ENCODE assay signal across 21 cellular contexts in the genomic region with DNA sequence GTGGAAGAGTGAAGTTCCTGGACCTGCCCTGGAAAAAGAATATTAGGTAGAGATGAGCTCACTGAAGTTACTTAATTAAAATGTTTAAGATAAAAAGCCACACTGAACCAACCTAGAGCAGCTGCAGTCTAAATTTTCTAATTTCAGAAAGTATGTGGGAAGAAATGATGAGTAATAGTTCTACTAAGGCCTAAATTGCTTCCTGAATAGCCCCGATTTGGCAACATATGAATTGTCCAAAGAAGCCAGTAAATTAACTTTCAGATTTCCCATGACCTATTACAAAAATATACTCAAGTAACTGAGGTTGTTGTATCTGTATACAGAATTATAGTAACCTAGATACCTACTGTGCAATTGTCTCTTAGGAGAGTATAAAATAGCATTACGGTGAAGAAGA.
DNase-seq lines count a peak whose midpoint lies in the region; ATAC-seq and TF ChIP-seq lines count a peak whose summit lies in the region.
"Had no signal": no experiment of that assay in that cellular context is flagged by ENCODE, and none has a peak within 500 bp of the region (broad histone marks: within the 10 kb centered on the region; RNA-seq: fewer than 3 reads in every experiment).

No MANE protein-coding gene starts in this region.

- DNase-seq in AG08395 (ENCODE audit: low spot score) (peak; percentile 22), HCEC 1CT (peak; percentile 52), astrocyte of the hippocampus (ENCODE audit: low read depth, low spot score) (peak; percentile 10), iris pigment epithelial cell (ENCODE audit: low read depth) (peak; percentile 78), SW480 (ENCODE audit: low spot score) (no peak), thyroid gland (no peak), left colon (no peak)
- DNase-seq in activated naive CD4-positive, alpha-beta T cell treated with anti-CD3 and anti-CD28 coated beads, Interleukin-2, amount 10 ng/mL, durations not matched to agents 7 days and 5 days = no peak
- DNase-seq: activated CD8-positive, alpha-beta T cell treated with anti-CD3 and anti-CD28 coated beads, Interleukin-2, amount 10 ng/mL, durations not matched to agents 7 days and 5 days; activated naive CD4-positive, alpha-beta T cell treated with anti-CD3 and anti-CD28 coated beads for 36 hours; activated T-cell treated with anti-CD3 and anti-CD28 coated beads, Interleukin-2, amount 50 U/mL, for 24 hours; CD4-positive, CD25-positive, alpha-beta regulatory T cell; effector memory CD8-positive, alpha-beta T cell; immature natural killer cell; NCI-H1436 treated with DMSO at 0.1 percent for 48 hours; NCI-H524 treated with DMSO at 0.1 percent for 48 hours; retina had no signal

- intact Hi-C loops in thyroid gland (cut with DNase I) (no loop called here), left colon (cut with DNase I, micrococcal nuclease) (no loop called here)

- H3K27me3 Mint-ChIP-seq in activated naive CD4-positive, alpha-beta T cell treated with anti-CD3 and anti-CD28 coated beads, Interleukin-2, amount 10 ng/mL, durations not matched to agents 7 days and 5 days = no peaks in the 10 kb centered on the region
- H3K27me3 Mint-ChIP-seq: activated T-cell treated with anti-CD3 and anti-CD28 coated beads, Interleukin-2, amount 50 U/mL, for 24 hours; CD4-positive, CD25-positive, alpha-beta regulatory T cell; effector memory CD8-positive, alpha-beta T cell had no signal

- no peaks in the 10 kb centered on the region for H3K36me3 Mint-ChIP-seq in activated naive CD4-positive, alpha-beta T cell treated with anti-CD3 and anti-CD28 coated beads, Interleukin-2, amount 10 ng/mL, durations not matched to agents 7 days and 5 days
- H3K36me3 Mint-ChIP-seq: CD4-positive, CD25-positive, alpha-beta regulatory T cell; immature natural killer cell had no signal

- H3K4me3 Mint-ChIP-seq in activated naive CD4-positive, alpha-beta T cell treated with anti-CD3 and anti-CD28 coated beads, Interleukin-2, amount 10 ng/mL, durations not matched to agents 7 days and 5 days = no peak overlapping the region
- H3K4me3 Mint-ChIP-seq: activated CD8-positive, alpha-beta T cell treated with anti-CD3 and anti-CD28 coated beads, Interleukin-2, amount 10 ng/mL, durations not matched to agents 7 days and 5 days; activated naive CD4-positive, alpha-beta T cell treated with anti-CD3 and anti-CD28 coated beads for 36 hours; activated T-cell treated with anti-CD3 and anti-CD28 coated beads, Interleukin-2, amount 50 U/mL, for 24 hours; CD4-positive, CD25-positive, alpha-beta regulatory T cell; effector memory CD8-positive, alpha-beta T cell; immature natural killer cell had no signal

- no peaks in the 10 kb centered on the region for H3K9me3 Mint-ChIP-seq in activated naive CD4-positive, alpha-beta T cell treated with anti-CD3 and anti-CD28 coated beads, Interleukin-2, amount 10 ng/mL, durations not matched to agents 7 days and 5 days
- H3K9me3 Mint-ChIP-seq: activated naive CD4-positive, alpha-beta T cell treated with anti-CD3 and anti-CD28 coated beads for 36 hours had no signal

- no peak overlapping the region for H3K27ac Mint-ChIP-seq in activated naive CD4-positive, alpha-beta T cell treated with anti-CD3 and anti-CD28 coated beads, Interleukin-2, amount 10 ng/mL, durations not matched to agents 7 days and 5 days
- H3K27ac Mint-ChIP-seq: activated CD8-positive, alpha-beta T cell treated with anti-CD3 and anti-CD28 coated beads, Interleukin-2, amount 10 ng/mL, durations not matched to agents 7 days and 5 days; activated naive CD4-positive, alpha-beta T cell treated with anti-CD3 and anti-CD28 coated beads for 36 hours; activated T-cell treated with anti-CD3 and anti-CD28 coated beads, Interleukin-2, amount 50 U/mL, for 24 hours; CD4-positive, CD25-positive, alpha-beta regulatory T cell; effector memory CD8-positive, alpha-beta T cell; immature natural killer cell had no signal

- CTCF ChIA-PET in activated naive CD4-positive, alpha-beta T cell treated with anti-CD3 and anti-CD28 coated beads, Interleukin-2, amount 10 ng/mL, durations not matched to agents 7 days and 5 days (lab: Charles Lee) = no interaction called here

- no peaks in the 10 kb centered on the region for H3K4me1 Mint-ChIP-seq in activated naive CD4-positive, alpha-beta T cell treated with anti-CD3 and anti-CD28 coated beads, Interleukin-2, amount 10 ng/mL, durations not matched to agents 7 days and 5 days
- H3K4me1 Mint-ChIP-seq: CD4-positive, CD25-positive, alpha-beta regulatory T cell; immature natural killer cell had no signal

- no peaks in the 10 kb centered on the region for H3K27me3 ChIP-seq in thyroid gland
- H3K27me3 ChIP-seq: ascending aorta, esophagus muscularis mucosa had no signal

- no peak overlapping the region for H3K4me3 ChIP-seq in thyroid gland (replicated peaks in 1 of 3)
- H3K4me3 ChIP-seq: ascending aorta, esophagus muscularis mucosa had no signal

- H3K9me3 ChIP-seq in thyroid gland = no peaks in the 10 kb centered on the region
- H3K9me3 ChIP-seq: ascending aorta, esophagus muscularis mucosa had no signal

- no peak for TF ChIP-seq CTCF in thyroid gland (IDR thresholded peaks at IDR 0.05)

- no peak for ATAC-seq in left colon
- ATAC-seq: activated CD8-positive, alpha-beta T cell treated with anti-CD3 and anti-CD28 coated beads, Interleukin-2, amount 10 ng/mL, durations not matched to agents 7 days and 5 days; effector memory CD8-positive, alpha-beta T cell; HCT116 had no signal

- H3K4me1 ChIP-seq in thyroid gland = peaks cover 4 to 8% of the 10 kb centered on the region in 2 donors
- H3K4me1 ChIP-seq: ascending aorta, esophagus muscularis mucosa had no signal

- WGBS in thyroid gland, 2 donors = 72 to 91% methylated on average over 2 of the region's 2 CpGs

- TF ChIP-seq POLR2A in thyroid gland (IDR thresholded peaks at IDR 0.05) = no peak

- H3K36me3 ChIP-seq in thyroid gland = no peaks in the 10 kb centered on the region
- H3K36me3 ChIP-seq: ascending aorta, esophagus muscularis mucosa had no signal

- H3K27ac ChIP-seq in thyroid gland = no peak overlapping the region
- H3K27ac ChIP-seq: ascending aorta, esophagus muscularis mucosa, RWPE1 had no signal

Comparison
In these comparisons a context has a peak if more than half of its experiments do, and no peak if none do; other contexts are left out.
1. DNase-seq: peak in AG08395 (single experiment), HCEC 1CT (single experiment), astrocyte of the hippocampus (single experiment) and iris pigment epithelial cell (single experiment); none in SW480 (single experiment), activated naive CD4-positive, alpha-beta T cell treated with anti-CD3 and anti-CD28 coated beads, Interleukin-2, amount 10 ng/mL, durations not matched to agents 7 days and 5 days (single experiment), thyroid gland (0 of 2) and left colon (0 of 2).